Comparison of ENCODE assay signal across 1 cellular context in the genomic region with DNA sequence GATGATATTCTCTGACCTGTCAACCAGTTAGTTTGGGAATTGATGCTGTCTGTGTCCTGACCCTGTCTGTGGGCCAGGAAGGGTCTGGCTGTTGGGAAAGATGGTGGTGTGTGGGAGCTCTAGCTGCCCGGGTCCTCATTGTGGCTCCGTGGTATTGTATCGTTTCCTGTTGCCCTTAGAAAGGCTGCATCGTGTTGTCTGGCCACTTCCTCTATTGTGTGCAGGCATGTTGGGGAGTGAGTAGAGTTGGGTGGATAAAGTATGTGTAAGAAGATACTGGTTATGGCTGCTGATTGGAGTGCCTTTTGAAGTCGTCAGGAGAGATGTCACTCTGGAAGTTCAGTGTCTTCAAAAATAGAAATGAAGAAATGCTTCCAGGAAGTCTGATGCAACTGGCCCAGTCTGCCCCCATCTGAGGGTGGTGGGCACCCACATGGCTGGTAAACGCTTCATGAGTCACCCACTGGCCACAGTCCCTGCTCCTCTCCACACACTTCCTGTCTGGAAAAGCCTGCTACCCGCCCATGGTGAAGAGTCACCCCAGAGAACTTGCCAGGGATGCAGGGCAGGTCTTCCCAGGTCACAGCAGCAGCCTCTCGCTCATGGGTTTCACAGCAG.
TF ChIP-seq lines count a peak whose summit lies in the region.

No MANE protein-coding gene starts in this region.

TF ChIP-seq in HepG2, 621 proteins besides CTCF, POLR2A, EP300 and RAD21 (continued from another document and continues in another):
- TF ChIP-seq, protein P1, sequence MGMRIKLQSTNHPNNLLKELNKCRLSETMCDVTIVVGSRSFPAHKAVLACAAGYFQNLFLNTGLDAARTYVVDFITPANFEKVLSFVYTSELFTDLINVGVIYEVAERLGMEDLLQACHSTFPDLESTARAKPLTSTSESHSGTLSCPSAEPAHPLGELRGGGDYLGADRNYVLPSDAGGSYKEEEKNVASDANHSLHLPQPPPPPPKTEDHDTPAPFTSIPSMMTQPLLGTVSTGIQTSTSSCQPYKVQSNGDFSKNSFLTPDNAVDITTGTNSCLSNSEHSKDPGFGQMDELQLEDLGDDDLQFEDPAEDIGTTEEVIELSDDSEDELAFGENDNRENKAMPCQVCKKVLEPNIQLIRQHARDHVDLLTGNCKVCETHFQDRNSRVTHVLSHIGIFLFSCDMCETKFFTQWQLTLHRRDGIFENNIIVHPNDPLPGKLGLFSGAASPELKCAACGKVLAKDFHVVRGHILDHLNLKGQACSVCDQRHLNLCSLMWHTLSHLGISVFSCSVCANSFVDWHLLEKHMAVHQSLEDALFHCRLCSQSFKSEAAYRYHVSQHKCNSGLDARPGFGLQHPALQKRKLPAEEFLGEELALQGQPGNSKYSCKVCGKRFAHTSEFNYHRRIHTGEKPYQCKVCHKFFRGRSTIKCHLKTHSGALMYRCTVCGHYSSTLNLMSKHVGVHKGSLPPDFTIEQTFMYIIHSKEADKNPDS (CRISPR knock-in tag; IDR thresholded peaks at IDR 0.05) = no peak
- TF ChIP-seq ZNF660 (CRISPR knock-in tag; IDR thresholded peaks at IDR 0.05; ENCODE audit: borderline replicate concordance, low read depth) (no peak), CHD4 (IDR thresholded peaks at IDR 0.05; ENCODE audit: borderline replicate concordance, low read length) (no peak), ZNF274 (CRISPR knock-in tag; IDR thresholded peaks at IDR 0.05) (no peak), AKAP8 (CRISPR knock-in tag; IDR thresholded peaks at IDR 0.05) (no peak), ZNF672 (CRISPR knock-in tag; IDR thresholded peaks at IDR 0.05) (no peak), NKX3-1 (CRISPR knock-in tag; IDR thresholded peaks at IDR 0.05) (no peak), CBFB (CRISPR knock-in tag; IDR thresholded peaks at IDR 0.05) (no peak), ZNF382 (CRISPR knock-in tag; IDR thresholded peaks at IDR 0.05; ENCODE audit: borderline replicate concordance) (no peak), HHEX (CRISPR knock-in tag; IDR thresholded peaks at IDR 0.05) (no peak), ZNF30 (CRISPR knock-in tag; IDR thresholded peaks at IDR 0.05) (no peak), GPN1 (CRISPR knock-in tag; IDR thresholded peaks at IDR 0.05; ENCODE audit: borderline replicate concordance) (no peak), ZNF282 (IDR thresholded peaks at IDR 0.05; ENCODE audit: partially characterized antibody) (no peak), ZNF841 (CRISPR knock-in tag; IDR thresholded peaks at IDR 0.05; ENCODE audit: borderline replicate concordance) (no peak), KDM5B (CRISPR knock-in tag; IDR thresholded peaks at IDR 0.05; ENCODE audit: borderline replicate concordance) (no peak), SIX1 (CRISPR knock-in tag; IDR thresholded peaks at IDR 0.05; ENCODE audit: borderline replicate concordance) (no peak), GABPB1 (CRISPR knock-in tag; IDR thresholded peaks at IDR 0.05) (peak; percentile 60; the same call in 1 of the 2 replicates), BRCA1 (CRISPR knock-in tag; IDR thresholded peaks at IDR 0.05) (no peak), ZMYM4 (CRISPR knock-in tag; IDR thresholded peaks at IDR 0.05) (no peak), ZNF546 (CRISPR knock-in tag; conservative IDR thresholded peaks at IDR 0.05) (no peak)
- TF ChIP-seq, protein P2, sequence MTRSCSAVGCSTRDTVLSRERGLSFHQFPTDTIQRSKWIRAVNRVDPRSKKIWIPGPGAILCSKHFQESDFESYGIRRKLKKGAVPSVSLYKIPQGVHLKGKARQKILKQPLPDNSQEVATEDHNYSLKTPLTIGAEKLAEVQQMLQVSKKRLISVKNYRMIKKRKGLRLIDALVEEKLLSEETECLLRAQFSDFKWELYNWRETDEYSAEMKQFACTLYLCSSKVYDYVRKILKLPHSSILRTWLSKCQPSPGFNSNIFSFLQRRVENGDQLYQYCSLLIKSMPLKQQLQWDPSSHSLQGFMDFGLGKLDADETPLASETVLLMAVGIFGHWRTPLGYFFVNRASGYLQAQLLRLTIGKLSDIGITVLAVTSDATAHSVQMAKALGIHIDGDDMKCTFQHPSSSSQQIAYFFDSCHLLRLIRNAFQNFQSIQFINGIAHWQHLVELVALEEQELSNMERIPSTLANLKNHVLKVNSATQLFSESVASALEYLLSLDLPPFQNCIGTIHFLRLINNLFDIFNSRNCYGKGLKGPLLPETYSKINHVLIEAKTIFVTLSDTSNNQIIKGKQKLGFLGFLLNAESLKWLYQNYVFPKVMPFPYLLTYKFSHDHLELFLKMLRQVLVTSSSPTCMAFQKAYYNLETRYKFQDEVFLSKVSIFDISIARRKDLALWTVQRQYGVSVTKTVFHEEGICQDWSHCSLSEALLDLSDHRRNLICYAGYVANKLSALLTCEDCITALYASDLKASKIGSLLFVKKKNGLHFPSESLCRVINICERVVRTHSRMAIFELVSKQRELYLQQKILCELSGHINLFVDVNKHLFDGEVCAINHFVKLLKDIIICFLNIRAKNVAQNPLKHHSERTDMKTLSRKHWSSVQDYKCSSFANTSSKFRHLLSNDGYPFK (CRISPR knock-in tag; IDR thresholded peaks at IDR 0.05; ENCODE audit: borderline replicate concordance) = peak; percentile 19; the same call in 1 of the 2 replicates
- TF ChIP-seq, protein P3, sequence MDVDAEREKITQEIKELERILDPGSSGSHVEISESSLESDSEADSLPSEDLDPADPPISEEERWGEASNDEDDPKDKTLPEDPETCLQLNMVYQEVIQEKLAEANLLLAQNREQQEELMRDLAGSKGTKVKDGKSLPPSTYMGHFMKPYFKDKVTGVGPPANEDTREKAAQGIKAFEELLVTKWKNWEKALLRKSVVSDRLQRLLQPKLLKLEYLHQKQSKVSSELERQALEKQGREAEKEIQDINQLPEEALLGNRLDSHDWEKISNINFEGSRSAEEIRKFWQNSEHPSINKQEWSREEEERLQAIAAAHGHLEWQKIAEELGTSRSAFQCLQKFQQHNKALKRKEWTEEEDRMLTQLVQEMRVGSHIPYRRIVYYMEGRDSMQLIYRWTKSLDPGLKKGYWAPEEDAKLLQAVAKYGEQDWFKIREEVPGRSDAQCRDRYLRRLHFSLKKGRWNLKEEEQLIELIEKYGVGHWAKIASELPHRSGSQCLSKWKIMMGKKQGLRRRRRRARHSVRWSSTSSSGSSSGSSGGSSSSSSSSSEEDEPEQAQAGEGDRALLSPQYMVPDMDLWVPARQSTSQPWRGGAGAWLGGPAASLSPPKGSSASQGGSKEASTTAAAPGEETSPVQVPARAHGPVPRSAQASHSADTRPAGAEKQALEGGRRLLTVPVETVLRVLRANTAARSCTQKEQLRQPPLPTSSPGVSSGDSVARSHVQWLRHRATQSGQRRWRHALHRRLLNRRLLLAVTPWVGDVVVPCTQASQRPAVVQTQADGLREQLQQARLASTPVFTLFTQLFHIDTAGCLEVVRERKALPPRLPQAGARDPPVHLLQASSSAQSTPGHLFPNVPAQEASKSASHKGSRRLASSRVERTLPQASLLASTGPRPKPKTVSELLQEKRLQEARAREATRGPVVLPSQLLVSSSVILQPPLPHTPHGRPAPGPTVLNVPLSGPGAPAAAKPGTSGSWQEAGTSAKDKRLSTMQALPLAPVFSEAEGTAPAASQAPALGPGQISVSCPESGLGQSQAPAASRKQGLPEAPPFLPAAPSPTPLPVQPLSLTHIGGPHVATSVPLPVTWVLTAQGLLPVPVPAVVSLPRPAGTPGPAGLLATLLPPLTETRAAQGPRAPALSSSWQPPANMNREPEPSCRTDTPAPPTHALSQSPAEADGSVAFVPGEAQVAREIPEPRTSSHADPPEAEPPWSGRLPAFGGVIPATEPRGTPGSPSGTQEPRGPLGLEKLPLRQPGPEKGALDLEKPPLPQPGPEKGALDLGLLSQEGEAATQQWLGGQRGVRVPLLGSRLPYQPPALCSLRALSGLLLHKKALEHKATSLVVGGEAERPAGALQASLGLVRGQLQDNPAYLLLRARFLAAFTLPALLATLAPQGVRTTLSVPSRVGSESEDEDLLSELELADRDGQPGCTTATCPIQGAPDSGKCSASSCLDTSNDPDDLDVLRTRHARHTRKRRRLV (CRISPR knock-in tag; IDR thresholded peaks at IDR 0.05) = no peak
- TF ChIP-seq, protein P4, sequence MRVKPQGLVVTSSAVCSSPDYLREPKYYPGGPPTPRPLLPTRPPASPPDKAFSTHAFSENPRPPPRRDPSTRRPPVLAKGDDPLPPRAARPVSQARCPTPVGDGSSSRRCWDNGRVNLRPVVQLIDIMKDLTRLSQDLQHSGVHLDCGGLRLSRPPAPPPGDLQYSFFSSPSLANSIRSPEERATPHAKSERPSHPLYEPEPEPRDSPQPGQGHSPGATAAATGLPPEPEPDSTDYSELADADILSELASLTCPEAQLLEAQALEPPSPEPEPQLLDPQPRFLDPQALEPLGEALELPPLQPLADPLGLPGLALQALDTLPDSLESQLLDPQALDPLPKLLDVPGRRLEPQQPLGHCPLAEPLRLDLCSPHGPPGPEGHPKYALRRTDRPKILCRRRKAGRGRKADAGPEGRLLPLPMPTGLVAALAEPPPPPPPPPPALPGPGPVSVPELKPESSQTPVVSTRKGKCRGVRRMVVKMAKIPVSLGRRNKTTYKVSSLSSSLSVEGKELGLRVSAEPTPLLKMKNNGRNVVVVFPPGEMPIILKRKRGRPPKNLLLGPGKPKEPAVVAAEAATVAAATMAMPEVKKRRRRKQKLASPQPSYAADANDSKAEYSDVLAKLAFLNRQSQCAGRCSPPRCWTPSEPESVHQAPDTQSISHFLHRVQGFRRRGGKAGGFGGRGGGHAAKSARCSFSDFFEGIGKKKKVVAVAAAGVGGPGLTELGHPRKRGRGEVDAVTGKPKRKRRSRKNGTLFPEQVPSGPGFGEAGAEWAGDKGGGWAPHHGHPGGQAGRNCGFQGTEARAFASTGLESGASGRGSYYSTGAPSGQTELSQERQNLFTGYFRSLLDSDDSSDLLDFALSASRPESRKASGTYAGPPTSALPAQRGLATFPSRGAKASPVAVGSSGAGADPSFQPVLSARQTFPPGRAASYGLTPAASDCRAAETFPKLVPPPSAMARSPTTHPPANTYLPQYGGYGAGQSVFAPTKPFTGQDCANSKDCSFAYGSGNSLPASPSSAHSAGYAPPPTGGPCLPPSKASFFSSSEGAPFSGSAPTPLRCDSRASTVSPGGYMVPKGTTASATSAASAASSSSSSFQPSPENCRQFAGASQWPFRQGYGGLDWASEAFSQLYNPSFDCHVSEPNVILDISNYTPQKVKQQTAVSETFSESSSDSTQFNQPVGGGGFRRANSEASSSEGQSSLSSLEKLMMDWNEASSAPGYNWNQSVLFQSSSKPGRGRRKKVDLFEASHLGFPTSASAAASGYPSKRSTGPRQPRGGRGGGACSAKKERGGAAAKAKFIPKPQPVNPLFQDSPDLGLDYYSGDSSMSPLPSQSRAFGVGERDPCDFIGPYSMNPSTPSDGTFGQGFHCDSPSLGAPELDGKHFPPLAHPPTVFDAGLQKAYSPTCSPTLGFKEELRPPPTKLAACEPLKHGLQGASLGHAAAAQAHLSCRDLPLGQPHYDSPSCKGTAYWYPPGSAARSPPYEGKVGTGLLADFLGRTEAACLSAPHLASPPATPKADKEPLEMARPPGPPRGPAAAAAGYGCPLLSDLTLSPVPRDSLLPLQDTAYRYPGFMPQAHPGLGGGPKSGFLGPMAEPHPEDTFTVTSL (CRISPR knock-in tag; IDR thresholded peaks at IDR 0.05; ENCODE audit: borderline replicate concordance) = no peak
- TF ChIP-seq, protein P5, sequence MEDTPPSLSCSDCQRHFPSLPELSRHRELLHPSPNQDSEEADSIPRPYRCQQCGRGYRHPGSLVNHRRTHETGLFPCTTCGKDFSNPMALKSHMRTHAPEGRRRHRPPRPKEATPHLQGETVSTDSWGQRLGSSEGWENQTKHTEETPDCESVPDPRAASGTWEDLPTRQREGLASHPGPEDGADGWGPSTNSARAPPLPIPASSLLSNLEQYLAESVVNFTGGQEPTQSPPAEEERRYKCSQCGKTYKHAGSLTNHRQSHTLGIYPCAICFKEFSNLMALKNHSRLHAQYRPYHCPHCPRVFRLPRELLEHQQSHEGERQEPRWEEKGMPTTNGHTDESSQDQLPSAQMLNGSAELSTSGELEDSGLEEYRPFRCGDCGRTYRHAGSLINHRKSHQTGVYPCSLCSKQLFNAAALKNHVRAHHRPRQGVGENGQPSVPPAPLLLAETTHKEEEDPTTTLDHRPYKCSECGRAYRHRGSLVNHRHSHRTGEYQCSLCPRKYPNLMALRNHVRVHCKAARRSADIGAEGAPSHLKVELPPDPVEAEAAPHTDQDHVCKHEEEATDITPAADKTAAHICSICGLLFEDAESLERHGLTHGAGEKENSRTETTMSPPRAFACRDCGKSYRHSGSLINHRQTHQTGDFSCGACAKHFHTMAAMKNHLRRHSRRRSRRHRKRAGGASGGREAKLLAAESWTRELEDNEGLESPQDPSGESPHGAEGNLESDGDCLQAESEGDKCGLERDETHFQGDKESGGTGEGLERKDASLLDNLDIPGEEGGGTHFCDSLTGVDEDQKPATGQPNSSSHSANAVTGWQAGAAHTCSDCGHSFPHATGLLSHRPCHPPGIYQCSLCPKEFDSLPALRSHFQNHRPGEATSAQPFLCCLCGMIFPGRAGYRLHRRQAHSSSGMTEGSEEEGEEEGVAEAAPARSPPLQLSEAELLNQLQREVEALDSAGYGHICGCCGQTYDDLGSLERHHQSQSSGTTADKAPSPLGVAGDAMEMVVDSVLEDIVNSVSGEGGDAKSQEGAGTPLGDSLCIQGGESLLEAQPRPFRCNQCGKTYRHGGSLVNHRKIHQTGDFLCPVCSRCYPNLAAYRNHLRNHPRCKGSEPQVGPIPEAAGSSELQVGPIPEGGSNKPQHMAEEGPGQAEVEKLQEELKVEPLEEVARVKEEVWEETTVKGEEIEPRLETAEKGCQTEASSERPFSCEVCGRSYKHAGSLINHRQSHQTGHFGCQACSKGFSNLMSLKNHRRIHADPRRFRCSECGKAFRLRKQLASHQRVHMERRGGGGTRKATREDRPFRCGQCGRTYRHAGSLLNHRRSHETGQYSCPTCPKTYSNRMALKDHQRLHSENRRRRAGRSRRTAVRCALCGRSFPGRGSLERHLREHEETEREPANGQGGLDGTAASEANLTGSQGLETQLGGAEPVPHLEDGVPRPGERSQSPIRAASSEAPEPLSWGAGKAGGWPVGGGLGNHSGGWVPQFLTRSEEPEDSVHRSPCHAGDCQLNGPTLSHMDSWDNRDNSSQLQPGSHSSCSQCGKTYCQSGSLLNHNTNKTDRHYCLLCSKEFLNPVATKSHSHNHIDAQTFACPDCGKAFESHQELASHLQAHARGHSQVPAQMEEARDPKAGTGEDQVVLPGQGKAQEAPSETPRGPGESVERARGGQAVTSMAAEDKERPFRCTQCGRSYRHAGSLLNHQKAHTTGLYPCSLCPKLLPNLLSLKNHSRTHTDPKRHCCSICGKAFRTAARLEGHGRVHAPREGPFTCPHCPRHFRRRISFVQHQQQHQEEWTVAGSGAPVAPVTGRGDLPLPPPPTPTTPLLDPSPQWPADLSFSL (CRISPR knock-in tag; IDR thresholded peaks at IDR 0.05) = no peak
- TF ChIP-seq, protein P6, sequence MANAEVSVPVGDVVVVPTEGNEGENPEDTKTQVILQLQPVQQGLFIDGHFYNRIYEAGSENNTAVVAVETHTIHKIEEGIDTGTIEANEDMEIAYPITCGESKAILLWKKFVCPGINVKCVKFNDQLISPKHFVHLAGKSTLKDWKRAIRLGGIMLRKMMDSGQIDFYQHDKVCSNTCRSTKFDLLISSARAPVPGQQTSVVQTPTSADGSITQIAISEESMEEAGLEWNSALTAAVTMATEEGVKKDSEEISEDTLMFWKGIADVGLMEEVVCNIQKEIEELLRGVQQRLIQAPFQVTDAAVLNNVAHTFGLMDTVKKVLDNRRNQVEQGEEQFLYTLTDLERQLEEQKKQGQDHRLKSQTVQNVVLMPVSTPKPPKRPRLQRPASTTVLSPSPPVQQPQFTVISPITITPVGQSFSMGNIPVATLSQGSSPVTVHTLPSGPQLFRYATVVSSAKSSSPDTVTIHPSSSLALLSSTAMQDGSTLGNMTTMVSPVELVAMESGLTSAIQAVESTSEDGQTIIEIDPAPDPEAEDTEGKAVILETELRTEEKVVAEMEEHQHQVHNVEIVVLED (CRISPR knock-in tag; IDR thresholded peaks at IDR 0.05; ENCODE audit: borderline replicate concordance) = no peak
